ENCODE assay signal across 9 cellular contexts in the genomic region with DNA sequence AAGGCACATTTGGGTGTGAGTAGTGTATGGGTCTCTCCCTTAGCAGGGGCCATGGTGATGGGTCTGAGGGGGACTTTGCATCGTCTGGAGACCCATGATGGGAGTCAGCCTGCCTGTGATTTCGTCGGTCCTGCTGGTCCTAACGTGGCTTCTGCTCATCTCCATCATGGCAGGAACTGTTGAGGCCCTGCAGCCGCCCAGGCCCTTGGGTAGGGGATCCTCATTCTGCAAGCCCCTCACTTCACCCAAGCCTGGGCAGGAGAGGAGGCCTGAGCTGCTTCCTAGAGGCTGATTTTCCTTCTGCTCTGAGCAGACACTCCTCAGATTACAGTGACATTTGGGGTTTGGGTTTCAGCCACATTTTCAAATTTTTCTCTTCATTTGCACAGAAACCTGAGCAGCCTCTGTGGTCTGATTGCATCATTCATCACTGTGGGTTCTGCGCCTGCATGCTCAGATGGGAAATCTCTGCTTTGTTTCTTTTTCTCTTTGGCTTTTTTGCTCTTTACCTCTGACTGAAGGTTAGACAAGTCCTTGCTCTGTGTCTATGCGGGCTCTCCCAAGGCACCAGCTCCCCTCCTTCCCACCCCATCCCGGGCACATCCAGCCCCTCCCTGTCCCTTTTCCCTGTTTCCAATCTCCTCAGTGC.
A peak's percentile ranks its signal among the peaks of the same experiment; 100 is the strongest.
DNase-seq lines count a peak whose midpoint lies in the region; ATAC-seq and TF ChIP-seq lines count a peak whose summit lies in the region.
"Had no signal": no experiment of that assay in that cellular context is flagged by ENCODE, and none has a peak within 500 bp of the region (broad histone marks: within the 10 kb centered on the region; RNA-seq: fewer than 3 reads in every experiment).

No MANE protein-coding gene starts in this region.

- H3K27ac ChIP-seq in thyroid gland, result no peak overlapping the region
- H3K27ac ChIP-seq in upper lobe of right lung, result no peak overlapping the region

- intact Hi-C loops in thyroid gland (cut with DNase I) (no loop called here), upper lobe of right lung (cut with DNase I) (no loop called here)

- no peak for TF ChIP-seq POLR2A in thyroid gland (IDR thresholded peaks at IDR 0.05)

- H3K4me3 ChIP-seq in thyroid gland (replicated peaks in 1 of 3), result no peak overlapping the region
- no peak overlapping the region for H3K4me3 ChIP-seq in upper lobe of right lung

- H3K36me3 ChIP-seq in thyroid gland (no peaks in the 10 kb centered on the region), upper lobe of right lung (no peaks in the 10 kb centered on the region)

- WGBS in thyroid gland, 2 donors, result 81 to 86% methylated on average over 6 to 8 of the region's 8 CpGs

- TF ChIP-seq CTCF in GM10248 (IDR thresholded peaks at IDR 0.05; ENCODE audit: control extremely low read depth, extremely low read depth, low read depth, missing control alignments) (no peak), thyroid gland (IDR thresholded peaks at IDR 0.05) (no peak), upper lobe of right lung (IDR thresholded peaks at IDR 0.05) (no peak)

- H3K27me3 ChIP-seq in thyroid gland (no peaks in the 10 kb centered on the region), upper lobe of right lung (no peaks in the 10 kb centered on the region)

- POLR2A ChIA-PET in GM10248 (lab: Yijun Ruan, JAX), result no interaction called here

- H3K9me3 ChIP-seq in thyroid gland, result no peaks in the 10 kb centered on the region
- H3K9me3 ChIP-seq in upper lobe of right lung, result no peaks in the 10 kb centered on the region

- peak; percentile 64 for DNase-seq in GM10248 (ENCODE audit: extremely low spot score)
- peak; percentile 22 to 31 for DNase-seq in activated T-cell treated with anti-CD3 and anti-CD28 coated beads, Interleukin-2, amount 50 U/mL, for 48 hours
- peak; percentile 58 for DNase-seq in non-pigmented ciliary epithelial cell (ENCODE audit: low read depth)
- no peak for DNase-seq in thyroid gland
- no peak for DNase-seq in NCI-H69 (lab: John Stamatoyannopoulos, UW)
- DNase-seq in upper lobe of right lung, result no peak

- H3K4me1 ChIP-seq in thyroid gland, result no peaks in the 10 kb centered on the region
- peaks cover 3% of the 10 kb centered on the region for H3K4me1 ChIP-seq in upper lobe of right lung

- CTCF ChIA-PET in GM10248 (lab: Yijun Ruan, JAX), result no interaction called here

- ATAC-seq in GM21381 (IDR thresholded peaks at IDR 0.05; ENCODE audit: unreplicated experiment) (peak; percentile 82), HG03558 (IDR thresholded peaks at IDR 0.05; ENCODE audit: extremely low read depth, unreplicated experiment) (peak; percentile 66), upper lobe of right lung (no peak)
- ATAC-seq: Panc1 had no signal

Comparison
In these comparisons a context has a peak if more than half of its experiments do, and no peak if none do; other contexts are left out.
1. DNase-seq: peak in GM10248 (single experiment), activated T-cell treated with anti-CD3 and anti-CD28 coated beads, Interleukin-2, amount 50 U/mL, for 48 hours (2 of 2) and non-pigmented ciliary epithelial cell (single experiment); none in thyroid gland (0 of 2), NCI-H69 (single experiment) and upper lobe of right lung (single experiment).